Comparison of ENCODE assay signal across 1 cellular context in the genomic region with DNA sequence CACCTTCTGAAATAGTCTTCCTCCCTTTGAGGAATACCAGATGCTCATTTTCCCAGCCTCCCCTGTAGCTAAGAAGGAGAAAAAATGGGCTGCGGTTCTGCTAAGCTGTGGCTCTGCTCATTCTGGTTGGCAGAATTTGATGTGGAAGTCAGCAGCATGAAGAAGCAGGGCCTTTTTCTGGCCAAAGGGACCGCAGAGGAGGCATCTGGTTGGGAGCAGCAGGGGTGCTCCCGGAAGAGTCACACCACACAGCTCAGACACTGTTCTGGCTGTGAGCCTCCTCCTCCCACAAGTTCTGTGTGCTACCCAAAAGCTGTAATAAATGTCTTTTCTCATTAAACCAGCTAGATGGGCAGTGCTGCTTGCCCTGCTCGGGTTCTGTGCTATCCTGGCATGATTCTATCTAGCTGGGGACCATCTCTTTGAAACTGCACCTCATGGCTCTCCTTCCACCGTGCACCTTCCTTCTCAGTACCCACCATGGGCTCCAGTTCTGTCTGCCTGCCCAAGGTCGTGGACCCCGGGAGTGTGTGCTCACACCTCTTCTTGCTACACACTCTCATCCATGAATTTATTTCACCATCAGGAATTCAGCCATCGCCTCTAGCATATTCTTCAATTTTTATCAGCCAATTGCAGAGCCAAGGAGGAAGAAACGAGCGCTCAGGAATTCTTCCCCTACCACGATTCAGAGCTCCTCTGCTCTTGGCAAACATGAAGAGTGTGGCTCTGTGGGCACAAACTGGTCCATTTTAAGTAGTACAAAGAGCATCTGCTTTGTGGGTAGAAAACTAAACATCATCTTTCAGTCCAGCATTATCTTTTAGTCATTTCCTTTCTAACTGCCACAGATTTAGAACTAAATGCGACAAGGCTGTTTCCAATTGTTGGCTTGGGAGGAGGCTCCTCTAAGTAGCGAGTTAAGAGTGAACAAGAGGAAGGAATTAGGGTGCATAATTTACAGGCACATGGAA.
TF ChIP-seq lines count a peak whose summit lies in the region.

No MANE protein-coding gene starts in this region.

TF ChIP-seq in SK-N-SH treated with all-trans-retinoic acid at 6 μM for 48 hours, 23 proteins besides CTCF, POLR2A, EP300 and RAD21 (continued from another document):
- TF ChIP-seq, protein P1, sequence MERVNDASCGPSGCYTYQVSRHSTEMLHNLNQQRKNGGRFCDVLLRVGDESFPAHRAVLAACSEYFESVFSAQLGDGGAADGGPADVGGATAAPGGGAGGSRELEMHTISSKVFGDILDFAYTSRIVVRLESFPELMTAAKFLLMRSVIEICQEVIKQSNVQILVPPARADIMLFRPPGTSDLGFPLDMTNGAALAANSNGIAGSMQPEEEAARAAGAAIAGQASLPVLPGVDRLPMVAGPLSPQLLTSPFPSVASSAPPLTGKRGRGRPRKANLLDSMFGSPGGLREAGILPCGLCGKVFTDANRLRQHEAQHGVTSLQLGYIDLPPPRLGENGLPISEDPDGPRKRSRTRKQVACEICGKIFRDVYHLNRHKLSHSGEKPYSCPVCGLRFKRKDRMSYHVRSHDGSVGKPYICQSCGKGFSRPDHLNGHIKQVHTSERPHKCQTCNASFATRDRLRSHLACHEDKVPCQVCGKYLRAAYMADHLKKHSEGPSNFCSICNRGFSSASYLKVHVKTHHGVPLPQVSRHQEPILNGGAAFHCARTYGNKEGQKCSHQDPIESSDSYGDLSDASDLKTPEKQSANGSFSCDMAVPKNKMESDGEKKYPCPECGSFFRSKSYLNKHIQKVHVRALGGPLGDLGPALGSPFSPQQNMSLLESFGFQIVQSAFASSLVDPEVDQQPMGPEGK (CRISPR knock-in tag; IDR thresholded peaks at IDR 0.05; ENCODE audit: borderline replicate concordance), result no peak
- TF ChIP-seq, protein P2, sequence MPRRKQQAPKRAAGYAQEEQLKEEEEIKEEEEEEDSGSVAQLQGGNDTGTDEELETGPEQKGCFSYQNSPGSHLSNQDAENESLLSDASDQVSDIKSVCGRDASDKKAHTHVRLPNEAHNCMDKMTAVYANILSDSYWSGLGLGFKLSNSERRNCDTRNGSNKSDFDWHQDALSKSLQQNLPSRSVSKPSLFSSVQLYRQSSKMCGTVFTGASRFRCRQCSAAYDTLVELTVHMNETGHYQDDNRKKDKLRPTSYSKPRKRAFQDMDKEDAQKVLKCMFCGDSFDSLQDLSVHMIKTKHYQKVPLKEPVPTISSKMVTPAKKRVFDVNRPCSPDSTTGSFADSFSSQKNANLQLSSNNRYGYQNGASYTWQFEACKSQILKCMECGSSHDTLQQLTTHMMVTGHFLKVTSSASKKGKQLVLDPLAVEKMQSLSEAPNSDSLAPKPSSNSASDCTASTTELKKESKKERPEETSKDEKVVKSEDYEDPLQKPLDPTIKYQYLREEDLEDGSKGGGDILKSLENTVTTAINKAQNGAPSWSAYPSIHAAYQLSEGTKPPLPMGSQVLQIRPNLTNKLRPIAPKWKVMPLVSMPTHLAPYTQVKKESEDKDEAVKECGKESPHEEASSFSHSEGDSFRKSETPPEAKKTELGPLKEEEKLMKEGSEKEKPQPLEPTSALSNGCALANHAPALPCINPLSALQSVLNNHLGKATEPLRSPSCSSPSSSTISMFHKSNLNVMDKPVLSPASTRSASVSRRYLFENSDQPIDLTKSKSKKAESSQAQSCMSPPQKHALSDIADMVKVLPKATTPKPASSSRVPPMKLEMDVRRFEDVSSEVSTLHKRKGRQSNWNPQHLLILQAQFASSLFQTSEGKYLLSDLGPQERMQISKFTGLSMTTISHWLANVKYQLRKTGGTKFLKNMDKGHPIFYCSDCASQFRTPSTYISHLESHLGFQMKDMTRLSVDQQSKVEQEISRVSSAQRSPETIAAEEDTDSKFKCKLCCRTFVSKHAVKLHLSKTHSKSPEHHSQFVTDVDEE (CRISPR knock-in tag; IDR thresholded peaks at IDR 0.05), result no peak
- no peak for TF ChIP-seq POU6F1 (CRISPR knock-in tag; IDR thresholded peaks at IDR 0.05; ENCODE audit: borderline replicate concordance, low read depth)
- TF ChIP-seq ESRRG (CRISPR knock-in tag; IDR thresholded peaks at IDR 0.05), result no peak
- TF ChIP-seq, protein P3, sequence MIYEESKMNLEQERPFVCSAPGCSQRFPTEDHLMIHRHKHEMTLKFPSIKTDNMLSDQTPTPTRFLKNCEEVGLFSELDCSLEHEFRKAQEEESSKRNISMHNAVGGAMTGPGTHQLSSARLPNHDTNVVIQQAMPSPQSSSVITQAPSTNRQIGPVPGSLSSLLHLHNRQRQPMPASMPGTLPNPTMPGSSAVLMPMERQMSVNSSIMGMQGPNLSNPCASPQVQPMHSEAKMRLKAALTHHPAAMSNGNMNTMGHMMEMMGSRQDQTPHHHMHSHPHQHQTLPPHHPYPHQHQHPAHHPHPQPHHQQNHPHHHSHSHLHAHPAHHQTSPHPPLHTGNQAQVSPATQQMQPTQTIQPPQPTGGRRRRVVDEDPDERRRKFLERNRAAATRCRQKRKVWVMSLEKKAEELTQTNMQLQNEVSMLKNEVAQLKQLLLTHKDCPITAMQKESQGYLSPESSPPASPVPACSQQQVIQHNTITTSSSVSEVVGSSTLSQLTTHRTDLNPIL (CRISPR knock-in tag; IDR thresholded peaks at IDR 0.05; ENCODE audit: low read depth), result no peak
- TF ChIP-seq ISL1 (CRISPR knock-in tag; IDR thresholded peaks at IDR 0.05), result no peak
- TF ChIP-seq ZNF70 (CRISPR knock-in tag; IDR thresholded peaks at IDR 0.05), result no peak
